ENCODE assay signal across 9 cellular contexts in genomic region chr6:26205161-26205624, GRCh38.
DNase-seq lines count a peak whose midpoint lies in the region; ATAC-seq and TF ChIP-seq lines count a peak whose summit lies in the region.
"Had no signal": no experiment of that assay in that cellular context is flagged by ENCODE, and none has a peak within 500 bp of the region (broad histone marks: within the 10 kb centered on the region; RNA-seq: fewer than 3 reads in every experiment).

No MANE protein-coding gene starts in this region.

- H3F3A ChIP-seq in PC-3 (ENCODE audit: low read length, unreplicated experiment) = peaks cover 8% of the 10 kb centered on the region
- peaks cover 8% of the 10 kb centered on the region for H3F3A ChIP-seq in neural cell (ENCODE audit: insufficient read depth, low read length, poor library complexity, severe bottlenecking)

- H3K4me3 ChIP-seq in BLaER1 (peak overlapping the region; percentile 83), PC-3 (ENCODE audit: low read length) (peak overlapping the region; percentile 85), neural cell (ENCODE audit: low read length) (peak overlapping the region; percentile 76), thoracic aorta (peak overlapping the region; percentile 89)

- H3K27me3 Mint-ChIP-seq in activated T-helper 1 cell treated with anti-CD3 and anti-CD28 coated beads, Interleukin-12 subunit alpha, Interleukin-12 subunit beta, Interleukin-2, Interleukin-4 antibody, amounts not matched to agents 30 ng/mL and 10 ng/mL and 1 ng/mL, durations not matched to agents 14 hours and 24 hours and 36 hours (ENCODE audit: insufficient read depth) = peaks cover 2% of the 10 kb centered on the region
- H3K27me3 Mint-ChIP-seq: IgD-negative memory B cell had no signal

- H4K20me1 ChIP-seq in BLaER1 = no peaks in the 10 kb centered on the region
- no peaks in the 10 kb centered on the region for H4K20me1 ChIP-seq in PC-3 (ENCODE audit: low read length)
- H4K20me1 ChIP-seq in neural cell (ENCODE audit: insufficient read depth) = no peaks in the 10 kb centered on the region

- POLR2A ChIA-PET in PC-3 (lab: Charles Lee; ENCODE audit: unreplicated experiment) = interaction anchor here (0.5 to 2.9 kb wide), 10 partner anchors 9 to 161 kb away, joined by 3 to 51 read pairs (median 4); a partner anchor contains a TSS

- no peaks in the 10 kb centered on the region for H3K9me3 ChIP-seq in BLaER1
- no peaks in the 10 kb centered on the region for H3K9me3 ChIP-seq in PC-3 (ENCODE audit: low read length)
- no peaks in the 10 kb centered on the region for H3K9me3 ChIP-seq in neural cell (ENCODE audit: low read length)
- H3K9me3 ChIP-seq in thoracic aorta = no peaks in the 10 kb centered on the region

- peak; percentile 59 for DNase-seq in KG1 (lab: John Stamatoyannopoulos, UW)
- DNase-seq in PC-3 = peak; percentile 73
- DNase-seq in activated T-helper 1 cell treated with anti-CD3 and anti-CD28 coated beads, Interleukin-12 subunit alpha, Interleukin-12 subunit beta, Interleukin-2, Interleukin-4 antibody, amounts not matched to agents 30 ng/mL and 10 ng/mL and 1 ng/mL, durations not matched to agents 14 hours and 24 hours and 36 hours (ENCODE audit: low spot score) = peak; percentile 78
- peak; percentile 82 for DNase-seq in fibroblast of the conjunctiva (ENCODE audit: low read depth)
- no peak for DNase-seq in thoracic aorta (ENCODE audit: low spot score)

- no peak for TF ChIP-seq EP300 in neural cell (conservative IDR thresholded peaks at IDR 0.05; ENCODE audit: poor library complexity, severe bottlenecking)

- H3K4me2 ChIP-seq in BLaER1 = peak overlapping the region; percentile 85
- peak overlapping the region; percentile 86 for H3K4me2 ChIP-seq in PC-3 (ENCODE audit: low read length)
- H3K4me2 ChIP-seq in neural cell (ENCODE audit: low read length) = peak overlapping the region; percentile 96

- TF ChIP-seq CTCF in PC-3 (conservative IDR thresholded peaks at IDR 0.05; ENCODE audit: low read depth, low read length) (no peak), neural cell (IDR thresholded peaks at IDR 0.05; ENCODE audit: poor library complexity, severe bottlenecking) (no peak), thoracic aorta (IDR thresholded peaks at IDR 0.05) (no peak)

- H3K36me3 ChIP-seq in BLaER1 = no peaks in the 10 kb centered on the region
- no peaks in the 10 kb centered on the region for H3K36me3 ChIP-seq in PC-3 (ENCODE audit: low read depth, low read length)
- H3K36me3 ChIP-seq in neural cell (ENCODE audit: insufficient read depth, low read length) = no peaks in the 10 kb centered on the region
- no peaks in the 10 kb centered on the region for H3K36me3 ChIP-seq in thoracic aorta

- H3K79me2 ChIP-seq in PC-3 (ENCODE audit: low read length) (peaks cover 12% of the 10 kb centered on the region; the same call in 1 of the 2 replicates), neural cell (replicated peaks; ENCODE audit: insufficient read depth, low read length) (peaks cover 33% of the 10 kb centered on the region)

- CTCF ChIA-PET in PC-3 (lab: Charles Lee) = interaction anchor here (0.6 to 1.1 kb wide), 4 partner anchors 29 to 942 kb away, joined by 3 to 4 read pairs (median 3); a partner anchor contains a TSS

- intact Hi-C loops in PC-3 (cut with micrococcal nuclease) = no loop called here
- intact Hi-C loops in activated T-helper 1 cell treated with anti-CD3 and anti-CD28 coated beads, Interleukin-12 subunit alpha, Interleukin-12 subunit beta, Interleukin-2, Interleukin-4 antibody, amounts not matched to agents 30 ng/mL and 10 ng/mL and 1 ng/mL, durations not matched to agents 14 hours and 24 hours and 36 hours (cut with micrococcal nuclease) = loop anchor here (1.0 to 2.0 kb wide), 4 partner anchors 46 to 172 kb away; a partner anchor contains a TSS

- H3K27me3 ChIP-seq in BLaER1 (no peaks in the 10 kb centered on the region), PC-3 (ENCODE audit: low read length) (no peaks in the 10 kb centered on the region), neural cell (ENCODE audit: insufficient read depth, low read depth, low read length) (no peaks in the 10 kb centered on the region), thoracic aorta (replicated peaks; ENCODE audit: insufficient read depth) (no peaks in the 10 kb centered on the region)

- H3K4me1 ChIP-seq in BLaER1 (peaks cover 56% of the 10 kb centered on the region), PC-3 (ENCODE audit: insufficient read depth, low read length) (peaks cover 10% of the 10 kb centered on the region), thoracic aorta (ENCODE audit: control insufficient read depth in 1 of 2, low read depth in 2 of 2) (peaks cover 6 to 20% of the 10 kb centered on the region in 2 donors)

- ATAC-seq in GM19452 (IDR thresholded peaks at IDR 0.05; ENCODE audit: unreplicated experiment) = peak; percentile 42
- peak; percentile 11 for ATAC-seq in PC-3
- ATAC-seq in thoracic aorta (ENCODE audit: insufficient number of reproducible peaks, low FRiP score, low read depth) = peak; percentile 74

- no peak for TF ChIP-seq RAD21 in neural cell (conservative IDR thresholded peaks at IDR 0.05)

- peak overlapping the region; percentile 8; the same call in 1 of the 2 replicates for H2AFZ ChIP-seq in PC-3 (ENCODE audit: low read length)
- no peak overlapping the region for H2AFZ ChIP-seq in neural cell (ENCODE audit: low read depth, low read length)

- H3K4me1 Mint-ChIP-seq in activated T-helper 1 cell treated with anti-CD3 and anti-CD28 coated beads, Interleukin-12 subunit alpha, Interleukin-12 subunit beta, Interleukin-2, Interleukin-4 antibody, amounts not matched to agents 30 ng/mL and 10 ng/mL and 1 ng/mL, durations not matched to agents 14 hours and 24 hours and 36 hours (ENCODE audit: low read depth) = peaks cover 26% of the 10 kb centered on the region

- no TSS peak for BruUV-seq in PC-3 (replicated peaks; lab: Mats Ljungman, UMichigan)

- no peaks in the 10 kb centered on the region for H3K9me3 Mint-ChIP-seq in activated T-helper 1 cell treated with anti-CD3 and anti-CD28 coated beads, Interleukin-12 subunit alpha, Interleukin-12 subunit beta, Interleukin-2, Interleukin-4 antibody, amounts not matched to agents 30 ng/mL and 10 ng/mL and 1 ng/mL, durations not matched to agents 14 hours and 24 hours and 36 hours

- H3K9me2 ChIP-seq in PC-3 (replicated peaks; ENCODE audit: low read length) (no peaks in the 10 kb centered on the region), neural cell (ENCODE audit: insufficient read depth, low read length) (no peaks in the 10 kb centered on the region)

- H3K9ac ChIP-seq in BLaER1 = peak overlapping the region; percentile 97
- peak overlapping the region; percentile 87 for H3K9ac ChIP-seq in PC-3 (ENCODE audit: low read length)
- H3K9ac ChIP-seq in neural cell (ENCODE audit: low read length) = peak overlapping the region; percentile 98

- H3K36me3 Mint-ChIP-seq in activated T-helper 1 cell treated with anti-CD3 and anti-CD28 coated beads, Interleukin-12 subunit alpha, Interleukin-12 subunit beta, Interleukin-2, Interleukin-4 antibody, amounts not matched to agents 30 ng/mL and 10 ng/mL and 1 ng/mL, durations not matched to agents 14 hours and 24 hours and 36 hours (ENCODE audit: low read depth) = no peaks in the 10 kb centered on the region
- H3K36me3 Mint-ChIP-seq: IgD-negative memory B cell had no signal

- no peak overlapping the region for H3K4me3 Mint-ChIP-seq in activated T-helper 1 cell treated with anti-CD3 and anti-CD28 coated beads, Interleukin-12 subunit alpha, Interleukin-12 subunit beta, Interleukin-2, Interleukin-4 antibody, amounts not matched to agents 30 ng/mL and 10 ng/mL and 1 ng/mL, durations not matched to agents 14 hours and 24 hours and 36 hours
- H3K4me3 Mint-ChIP-seq: IgD-negative memory B cell had no signal

- H3K27ac Mint-ChIP-seq in activated T-helper 1 cell treated with anti-CD3 and anti-CD28 coated beads, Interleukin-12 subunit alpha, Interleukin-12 subunit beta, Interleukin-2, Interleukin-4 antibody, amounts not matched to agents 30 ng/mL and 10 ng/mL and 1 ng/mL, durations not matched to agents 14 hours and 24 hours and 36 hours = no peak overlapping the region
- H3K27ac Mint-ChIP-seq: IgD-negative memory B cell had no signal

- H3K27ac ChIP-seq in BLaER1 (peak overlapping the region; percentile 97), PC-3 (ENCODE audit: low read length) (peak overlapping the region; percentile 82), neural cell (ENCODE audit: low read length) (peak overlapping the region; percentile 97), thoracic aorta (peak overlapping the region; percentile 97 to 98)

TF ChIP-seq in neural cell, 6 proteins besides CTCF, POLR2A, EP300 and RAD21:
- TF ChIP-seq POLR2AphosphoS5 (IDR thresholded peaks at IDR 0.05) (peak; percentile 78), TAF1 (IDR thresholded peaks at IDR 0.05; ENCODE audit: low read depth) (no peak), REST (IDR thresholded peaks at IDR 0.05; ENCODE audit: borderline replicate concordance) (peak; percentile 70), EZH2 (IDR thresholded peaks at IDR 0.05; ENCODE audit: borderline replicate concordance, insufficient read depth, low read length, poor library complexity, severe bottlenecking) (no peak), MXI1 (conservative IDR thresholded peaks at IDR 0.05; ENCODE audit: poor library complexity, severe bottlenecking) (no peak), SMC3 (conservative IDR thresholded peaks at IDR 0.05; ENCODE audit: poor library complexity) (no peak)

Comparison
In these comparisons a context has a peak if more than half of its experiments do, and no peak if none do; other contexts are left out.
1. ATAC-seq: peak in every context shown above with its lines; median percentile 74 in thoracic aorta; 42 in GM19452; 11 in PC-3.